22 cellular contexts compared by ENCODE assay signal in genomic region chr17:5947701-5948180, GRCh38.
"Had no signal": no experiment of that assay in that cellular context is flagged by ENCODE, and none has a peak within 500 bp of the region (broad histone marks: within the 10 kb centered on the region; RNA-seq: fewer than 3 reads in every experiment).

No MANE protein-coding gene starts in this region.

- H3K4me2 ChIP-seq: hepatocyte had no signal

- DNase-seq: dorsolateral prefrontal cortex; effector CD4-positive, alpha-beta T cell; effector memory CD4-positive, alpha-beta T cell; foreskin keratinocyte; heart left ventricle; hypothalamus; immature natural killer cell; islet precursor cell; kidney; kidney glomerular epithelial cell; left cardiac atrium; left lung; left ventricle myocardium superior; lower lobe of right lung; mesendoderm; midbrain had no signal

- H3K36me3 ChIP-seq: esophagus muscularis mucosa, gastroesophageal sphincter, heart left ventricle, left lung, lower lobe of right lung had no signal

- H3K4me3 ChIP-seq: coronary artery, dorsolateral prefrontal cortex, esophagus muscularis mucosa, gastroesophageal sphincter, heart left ventricle, hepatocyte, left lung, lower lobe of right lung had no signal

- H3K4me1 Mint-ChIP-seq: immature natural killer cell, memory B cell had no signal

- H3K4me1 ChIP-seq: esophagus muscularis mucosa, foreskin keratinocyte, gastroesophageal sphincter, heart left ventricle, left lung, lower lobe of right lung had no signal

- H3K9me3 Mint-ChIP-seq: dendritic cell treated with granulocyte-macrophage colony-stimulating factor and Interleukin-4, amounts not matched to agents 40 ng/mL and 50 ng/mL, for 4 days had no signal

- H3K27ac Mint-ChIP-seq: dendritic cell treated with granulocyte-macrophage colony-stimulating factor and Interleukin-4, amounts not matched to agents 40 ng/mL and 50 ng/mL, for 4 days; immature natural killer cell; memory B cell had no signal

- H2AFZ ChIP-seq: hepatocyte had no signal

- H3K79me2 ChIP-seq: hepatocyte had no signal

- H3K9me3 ChIP-seq: esophagus muscularis mucosa, heart left ventricle, lower lobe of right lung had no signal

- H3K4me3 Mint-ChIP-seq: dendritic cell treated with granulocyte-macrophage colony-stimulating factor and Interleukin-4, amounts not matched to agents 40 ng/mL and 50 ng/mL, for 4 days; immature natural killer cell; memory B cell had no signal

- H3K36me3 Mint-ChIP-seq: immature natural killer cell had no signal

- H3K27ac ChIP-seq: coronary artery, dorsolateral prefrontal cortex, esophagus muscularis mucosa, foreskin keratinocyte, gastroesophageal sphincter, heart left ventricle, hepatocyte, left lung, lower lobe of right lung had no signal
